In the genomic region with DNA sequence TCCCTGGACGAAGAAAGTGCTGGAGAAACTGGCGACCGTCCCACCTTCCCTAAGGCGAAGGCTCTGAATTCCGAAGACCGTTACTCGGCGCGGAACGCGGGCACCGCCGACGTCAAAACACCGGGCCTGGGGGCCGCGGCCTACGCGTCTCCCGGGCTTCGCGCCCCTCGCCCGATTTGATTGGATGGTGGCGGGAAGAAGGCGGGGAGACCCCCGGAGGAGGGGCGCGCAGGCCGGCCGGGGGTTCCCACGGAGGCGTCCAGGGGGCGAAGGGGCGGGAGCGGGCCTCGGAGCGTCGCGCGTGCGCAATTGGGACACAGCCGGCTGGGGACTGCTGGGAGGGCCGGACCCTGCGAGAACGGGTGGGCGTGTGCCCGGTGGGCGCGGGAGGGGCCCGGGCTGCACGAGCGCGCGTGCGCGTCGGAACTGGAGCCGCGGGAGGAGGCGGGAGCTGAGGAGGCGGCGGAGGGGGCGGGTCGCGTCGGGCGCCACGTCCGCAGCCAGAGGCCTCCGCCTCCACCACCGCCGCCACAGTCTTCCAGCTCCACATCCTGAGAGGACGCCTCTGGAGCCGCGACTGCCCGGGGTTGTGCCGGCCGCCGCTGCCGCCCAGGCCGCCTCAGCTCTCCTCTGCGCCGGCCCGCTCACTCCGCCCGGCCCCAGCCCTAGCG, we compare ENCODE assay signal across 8 cellular contexts. TPM values are rescaled to one million over a fixed set of nuclear protein-coding genes. Genes with fewer than 3 reads are reported as not detected.
A peak's percentile ranks its signal among the peaks of the same experiment; 100 is the strongest.
DNase-seq lines count a peak whose midpoint lies in the region; FAIRE-seq lines count a peak whose summit lies in the region.

Gene TMEM263 (plus strand): TSS at position 531 of the 671 bp plus-strand sequence. CDS start 11,210 bp downstream, outside the sequence.

- H3K4me1 ChIP-seq in SJCRH30, result peaks cover 3% of the 10 kb centered on the region; the same call in 1 of the 2 replicates
- H3K4me1 ChIP-seq in neuronal stem cell (ENCODE audit: control insufficient read depth in 2 of 2, insufficient read depth in 1 of 2, low read depth in 1 of 2, low read length in 2 of 2), result peaks cover 2 to 4% of the 10 kb centered on the region in 2 donors
- peaks cover 8 to 43% (median 35%) of the 10 kb centered on the region in 5 donors for H3K4me1 ChIP-seq in subcutaneous abdominal adipose tissue (ENCODE audit: control insufficient read depth in 5 of 5, insufficient read depth in 5 of 5, low read length in 5 of 5)

- H3K79me1 ChIP-seq in neuronal stem cell (ENCODE audit: low read depth, low read length), result no peaks in the 10 kb centered on the region

- H2AK5ac ChIP-seq in neuronal stem cell (ENCODE audit: low read depth, low read length), result no peak within 1 kb of the TSS

- H3K4me3 ChIP-seq in H7 (ENCODE audit: insufficient read depth, low read depth, low read length) (peak within 1 kb of the TSS; percentile 94), SJCRH30 (peak within 1 kb of the TSS; percentile 88), neuronal stem cell (ENCODE audit: low read length in 2 of 2) (peak within 1 kb of the TSS; percentile 86 to 92), subcutaneous abdominal adipose tissue (ENCODE audit: low read depth in 1 of 5, low read length in 5 of 5) (peak within 1 kb of the TSS; percentile 70 to 96 (median 94))

- H3K9me3 ChIP-seq in SJCRH30 (replicated peaks) (no peaks in the 10 kb centered on the region; the same call in 1 of the 2 replicates), neuronal stem cell (replicated peaks in 1 of 2; ENCODE audit: control insufficient read depth in 2 of 2, insufficient read depth in 1 of 2, low read depth in 1 of 2, low read length in 2 of 2) (peaks cover 3 to 12% of the 10 kb centered on the region in 2 donors), subcutaneous abdominal adipose tissue (ENCODE audit: control insufficient read depth in 5 of 5, low read length in 5 of 5) (no peaks in the 10 kb centered on the region)

- H2BK12ac ChIP-seq in neuronal stem cell (ENCODE audit: low read length), result no peak within 1 kb of the TSS

- peak within 1 kb of the TSS; percentile 95 for H2AFZ ChIP-seq in neuronal stem cell (ENCODE audit: low read length)

- peak within 1 kb of the TSS; percentile 72 for H4K8ac ChIP-seq in neuronal stem cell (ENCODE audit: low read depth, low read length)

- no peak within 1 kb of the TSS for H4K91ac ChIP-seq in neuronal stem cell (ENCODE audit: low read depth, low read length, poor library complexity)

- H3K23ac ChIP-seq in neuronal stem cell (ENCODE audit: low read depth, low read length, poor library complexity), result peak within 1 kb of the TSS; percentile 99

- H2BK120ac ChIP-seq in neuronal stem cell (ENCODE audit: low read depth, low read length), result peak within 1 kb of the TSS; percentile 52

- peak within 1 kb of the TSS; percentile 94 for H2BK5ac ChIP-seq in neuronal stem cell (ENCODE audit: low read length)

- H3K27me3 ChIP-seq in H7 (ENCODE audit: control insufficient read depth, insufficient read depth, low read length), result peaks cover 2% of the 10 kb centered on the region; the same call in 1 of the 2 replicates
- no peaks in the 10 kb centered on the region for H3K27me3 ChIP-seq in SJCRH30
- no peaks in the 10 kb centered on the region for H3K27me3 ChIP-seq in neuronal stem cell (ENCODE audit: control insufficient read depth in 3 of 3, insufficient read depth in 3 of 3, low read depth in 1 of 3, low read length in 3 of 3)
- H3K27me3 ChIP-seq in subcutaneous abdominal adipose tissue (ENCODE audit: control insufficient read depth in 5 of 5, insufficient read depth in 4 of 5, low read length in 5 of 5), result no peaks in the 10 kb centered on the region

- H3K4ac ChIP-seq in neuronal stem cell (ENCODE audit: low read length), result no peak within 1 kb of the TSS

- whole genome bisulfite sequencing in neuronal stem cell (ENCODE audit: extremely low coverage in 2 of 2, insufficient read length in 2 of 2, insufficient replicate concordance in 1 of 2), 2 donors, result no CpG with 5 or more reads among the region's 88 CpGs

- peak within 1 kb of the TSS; percentile 99 for H3K18ac ChIP-seq in neuronal stem cell (ENCODE audit: low read length)

- H3K27ac ChIP-seq in SJCRH30 (peak within 1 kb of the TSS; percentile 80), neuronal stem cell (replicated peaks; ENCODE audit: low read length) (peak within 1 kb of the TSS; percentile 97), subcutaneous abdominal adipose tissue (ENCODE audit: low read depth, low read length) (peak within 1 kb of the TSS; percentile 90)

- H3K14ac ChIP-seq in neuronal stem cell (ENCODE audit: low read length), result peak within 1 kb of the TSS; percentile 32

- FAIRE-seq in frontal cortex (lab: Jason Lieb, UNC), result no peak

- no peaks in the 10 kb centered on the region for H3K36me3 ChIP-seq in H7 (replicated peaks; ENCODE audit: control insufficient read depth, insufficient read depth, low read length)
- H3K36me3 ChIP-seq in SJCRH30, result 0 out of 2 replicates have a peak, but pooled peaks cover 2% of the 10 kb centered on the region
- peaks cover 0 to 9% of the 10 kb centered on the region in 2 donors for H3K36me3 ChIP-seq in neuronal stem cell (replicated peaks in 1 of 2; ENCODE audit: control insufficient read depth in 2 of 2, insufficient read depth in 2 of 2, low read length in 2 of 2)
- H3K36me3 ChIP-seq in subcutaneous abdominal adipose tissue (ENCODE audit: control insufficient read depth in 5 of 5, insufficient read depth in 5 of 5, low read length in 5 of 5), result no peaks in the 10 kb centered on the region

- no peak within 1 kb of the TSS for H2BK15ac ChIP-seq in neuronal stem cell (ENCODE audit: low read length)

- H3K9ac ChIP-seq in neuronal stem cell (ENCODE audit: low read depth, low read length, poor library complexity), result peak within 1 kb of the TSS; percentile 98
- H3K9ac ChIP-seq in subcutaneous abdominal adipose tissue (ENCODE audit: low read length in 5 of 5), result peak within 1 kb of the TSS; percentile 68 to 96 (median 87)

- H3K4me2 ChIP-seq in neuronal stem cell (ENCODE audit: insufficient read depth, low read length, poor library complexity, severe bottlenecking), result peak within 1 kb of the TSS; percentile 60

- peak; percentile 89 for DNase-seq in G401 (ENCODE audit: low spot score)
- DNase-seq in H7, result peak; percentile 96
- DNase-seq in M059J (ENCODE audit: low read depth), result peak; percentile 92
- peak; percentile 95 to 97 for DNase-seq in SJCRH30
- DNase-seq in activated naive CD4-positive, alpha-beta T cell treated with Interleukin-2 at 50 U/mL for 16 hours, result peak; percentile 92
- DNase-seq in frontal cortex (ENCODE audit: low spot score in 2 of 2), result peak; percentile 90 to 92
- peak; percentile 96 for DNase-seq in neuronal stem cell (ENCODE audit: low spot score)

- in situ Hi-C loops in G401 (cut with HindIII; ENCODE audit: low sequenced_read_pairs), result no loop called here

RNA-seq across cellular contexts. Expression of gene TMEM263, which starts in this region (rescaled TPM):
- 32.0 and 51.7 TPM in 2 replicates for total RNA-seq in G401 (2014; rRNA removed; shearing (Covaris generic))
- 19.0 and 23.7 TPM in 2 replicates for total RNA-seq in H7 (2014; rRNA removed; shearing (Covaris generic))
- 106 and 117 TPM in 2 replicates for total RNA-seq in M059J (2014; rRNA removed; shearing (Covaris generic))
- total RNA-seq in SJCRH30 (2014; rRNA removed; shearing (Covaris generic)), result 39.2 and 41.1 TPM in 2 replicates
- 36.3 TPM for total RNA-seq in frontal cortex
- polyA plus RNA-seq in neuronal stem cell (2013, experiment 1 of 2), result 23.2 TPM
- polyA plus RNA-seq in neuronal stem cell (2013, experiment 2 of 2), result 23.2 TPM

Comparison
In these comparisons a context has a peak if more than half of its experiments do, and no peak if none do; other contexts are left out.
1. Peak in every context shown above with its lines: DNase-seq, H3K4me3 ChIP-seq and H3K27ac ChIP-seq.